Comparison of ENCODE assay signal across 16 cellular contexts in genomic region chr14:96094211-96094610, GRCh38. TPM values are rescaled to one million over a fixed set of nuclear protein-coding genes. Genes with fewer than 3 reads are reported as not detected.
DNase-seq lines count a peak whose midpoint lies in the region; ATAC-seq and TF ChIP-seq lines count a peak whose summit lies in the region.
"Had no signal": no experiment of that assay in that cellular context is flagged by ENCODE, and none has a peak within 500 bp of the region (broad histone marks: within the 10 kb centered on the region; RNA-seq: fewer than 3 reads in every experiment).

No MANE protein-coding gene starts in this region.

- H3K9me3 Mint-ChIP-seq in type B pancreatic cell, result no peaks in the 10 kb centered on the region
- no peaks in the 10 kb centered on the region for H3K9me3 Mint-ChIP-seq in activated CD4-positive, alpha-beta memory T cell treated with anti-CD3 and anti-CD28 coated beads for 36 hours
- H3K9me3 Mint-ChIP-seq: CD4-positive, alpha-beta memory T cell had no signal

- ATAC-seq in Panc1, result no peak
- ATAC-seq: HCT116 had no signal

- POLR2A ChIA-PET in Panc1 (lab: Charles Lee), result no interaction called here
- POLR2A ChIA-PET in activated CD4-positive, alpha-beta memory T cell treated with anti-CD3 and anti-CD28 coated beads for 36 hours (lab: Charles Lee), result no interaction called here

- TF ChIP-seq CTCF in Panc1 (IDR thresholded peaks at IDR 0.05) (no peak), type B pancreatic cell (conservative IDR thresholded peaks at IDR 0.05) (no peak), foreskin fibroblast (IDR thresholded peaks at IDR 0.05; ENCODE audit: low read depth, low read length) (no peak)

- CTCF ChIA-PET in Panc1 (lab: Charles Lee), result no interaction called here
- CTCF ChIA-PET in activated CD4-positive, alpha-beta memory T cell treated with anti-CD3 and anti-CD28 coated beads for 36 hours (lab: Charles Lee), result no interaction called here

- H3K27ac ChIP-seq in Panc1 (ENCODE audit: low read length), result peak overlapping the region; percentile 68
- H3K27ac ChIP-seq: C4-2B, HL-60 had no signal

- in situ Hi-C loops in Panc1 (cut with HindIII; ENCODE audit: low pct_unique_long_range_greater_than_20kb, low sequenced_read_pairs), result no loop called here

- intact Hi-C loops in Panc1 (cut with micrococcal nuclease; ENCODE audit: unreplicated experiment), result no loop called here
- intact Hi-C loops in activated CD4-positive, alpha-beta memory T cell treated with anti-CD3 and anti-CD28 coated beads for 36 hours (cut with micrococcal nuclease), result no loop called here

- BruUV-seq in Panc1 (replicated peaks; lab: Mats Ljungman, UMichigan), result no TSS peak

- H3K4me1 Mint-ChIP-seq in type B pancreatic cell (ENCODE audit: unreplicated experiment), result peaks cover 34% of the 10 kb centered on the region
- no peaks in the 10 kb centered on the region for H3K4me1 Mint-ChIP-seq in activated CD4-positive, alpha-beta memory T cell treated with anti-CD3 and anti-CD28 coated beads for 36 hours (ENCODE audit: low read depth)
- H3K4me1 Mint-ChIP-seq: B cell had no signal

- H3K4me3 ChIP-seq in Panc1 (ENCODE audit: low read depth in 2 of 2, low read length in 2 of 2) (no peak overlapping the region), foreskin fibroblast (ENCODE audit: low read depth in 1 of 2, low read length in 2 of 2) (no peak overlapping the region)

- no peaks in the 10 kb centered on the region for H3K27me3 ChIP-seq in Panc1 (ENCODE audit: control insufficient read depth, insufficient read depth, low read length)

- H3K36me3 ChIP-seq in Panc1 (ENCODE audit: control insufficient read depth, insufficient read depth, low read length), result no peaks in the 10 kb centered on the region

- H3K4me3 Mint-ChIP-seq in type B pancreatic cell, result no peak overlapping the region
- no peak overlapping the region for H3K4me3 Mint-ChIP-seq in activated CD4-positive, alpha-beta memory T cell treated with anti-CD3 and anti-CD28 coated beads for 36 hours
- H3K4me3 Mint-ChIP-seq: B cell; CD4-positive, alpha-beta memory T cell had no signal

- no peaks in the 10 kb centered on the region for H3K9me3 ChIP-seq in Panc1 (ENCODE audit: control insufficient read depth, insufficient read depth, low read depth, low read length)

- DNase-seq in ELF-1 (ENCODE audit: low read depth, low spot score), result peak; percentile 32
- DNase-seq in Panc1 (ENCODE audit: low read depth, low spot score), result no peak
- DNase-seq in mesenteric fat pad (ENCODE audit: low spot score), result peak; percentile 37
- DNase-seq in type B pancreatic cell (ENCODE audit: extremely low spot score, unreplicated experiment), result no peak
- no peak for DNase-seq in foreskin fibroblast
- DNase-seq in SIG-M5 treated with dmso at 0.1 percent for 504 hours (lab: John Stamatoyannopoulos, UW; ENCODE audit: unreplicated experiment), result no peak
- no peak for DNase-seq in activated CD4-positive, alpha-beta memory T cell treated with anti-CD3 and anti-CD28 coated beads for 36 hours
- DNase-seq: CD4-positive, alpha-beta memory T cell; DMS153; DMS79 treated with DMSO at 0.1 percent for 48 hours; EL; GF-D8 had no signal

- peaks cover 12% of the 10 kb centered on the region for H3K4me1 ChIP-seq in Panc1 (ENCODE audit: control insufficient read depth, insufficient read depth, low read length)

- peak overlapping the region; percentile 11 for H3K27ac Mint-ChIP-seq in type B pancreatic cell
- H3K27ac Mint-ChIP-seq in activated CD4-positive, alpha-beta memory T cell treated with anti-CD3 and anti-CD28 coated beads for 36 hours, result no peak overlapping the region
- H3K27ac Mint-ChIP-seq: B cell; CD4-positive, alpha-beta memory T cell had no signal

- H3K36me3 Mint-ChIP-seq in type B pancreatic cell, result peaks cover 3% of the 10 kb centered on the region
- H3K36me3 Mint-ChIP-seq in activated CD4-positive, alpha-beta memory T cell treated with anti-CD3 and anti-CD28 coated beads for 36 hours, result no peaks in the 10 kb centered on the region
- H3K36me3 Mint-ChIP-seq: CD4-positive, alpha-beta memory T cell had no signal

- H3K27me3 Mint-ChIP-seq in type B pancreatic cell, result peaks cover 9% of the 10 kb centered on the region
- H3K27me3 Mint-ChIP-seq in activated CD4-positive, alpha-beta memory T cell treated with anti-CD3 and anti-CD28 coated beads for 36 hours, result no peaks in the 10 kb centered on the region

RNA-seq across cellular contexts. Expression of gene C14orf132, which starts 55.0 kb away (rescaled TPM):
- total RNA-seq in Panc1 (2021; ENCODE audit: unreplicated experiment), result 23.0 TPM
- 10.8 TPM for polyA plus RNA-seq in Panc1 (2012; ENCODE audit: insufficient read length)
- 2.7 TPM for total RNA-seq in mesenteric fat pad
- total RNA-seq in type B pancreatic cell (ENCODE audit: low replicate concordance), result 29.2 and 57.4 TPM in 2 replicates
- total RNA-seq in activated CD4-positive, alpha-beta memory T cell treated with anti-CD3 and anti-CD28 coated beads for 36 hours, result 1 to 10 TPM; 3.2 to 4.6 TPM

Comparison
In these comparisons a context has a peak if more than half of its experiments do, and no peak if none do; other contexts are left out.
1. DNase-seq: peak in ELF-1 (single experiment) and mesenteric fat pad (single experiment); none in Panc1 (single experiment), type B pancreatic cell (single experiment), foreskin fibroblast (0 of 2), SIG-M5 treated with dmso at 0.1 percent for 504 hours (single experiment) and activated CD4-positive, alpha-beta memory T cell treated with anti-CD3 and anti-CD28 coated beads for 36 hours (single experiment).